Comparison of ENCODE assay signal across 18 cellular contexts in genomic region chr22:49433717-49434611, GRCh38.
A peak's percentile ranks its signal among the peaks of the same experiment; 100 is the strongest.
DNase-seq lines count a peak whose midpoint lies in the region; FAIRE-seq and TF ChIP-seq lines count a peak whose summit lies in the region.
"Had no signal": no experiment of that assay in that cellular context is flagged by ENCODE, and none has a peak within 500 bp of the region (broad histone marks: within the 10 kb centered on the region; RNA-seq: fewer than 3 reads in every experiment).

No MANE protein-coding gene starts in this region.

- H3K4me1 ChIP-seq in hepatocyte (ENCODE audit: insufficient read depth): no peaks in the 10 kb centered on the region

- H3K27ac ChIP-seq in hepatocyte: no peak overlapping the region
- H3K27ac ChIP-seq: neutrophil, thoracic aorta had no signal

- H4K20me1 ChIP-seq in hepatocyte (ENCODE audit: insufficient read depth, poor library complexity, severe bottlenecking): no peaks in the 10 kb centered on the region

- no peaks in the 10 kb centered on the region for H3K79me2 ChIP-seq in hepatocyte

- no peak overlapping the region for H3K4me3 ChIP-seq in MG63
- H3K4me3 ChIP-seq in hepatocyte: no peak overlapping the region
- H3K4me3 ChIP-seq: K562, thoracic aorta had no signal

- no peaks in the 10 kb centered on the region for H3K9me2 ChIP-seq in hepatocyte (replicated peaks; ENCODE audit: insufficient read depth)

- peak; percentile 60 for DNase-seq in activated effector memory CD4-positive, alpha-beta T cell treated with anti-CD3 and anti-CD28 coated beads, Interleukin-2, amount 50 U/mL, for 16 hours
- DNase-seq in activated effector memory CD4-positive, alpha-beta T cell treated with Interleukin-2 at 50 U/mL for 16 hours: no peak
- DNase-seq in MG63 (peak; percentile 33), hepatocyte (ENCODE audit: low spot score) (no peak), urothelium cell line (ENCODE audit: low spot score) (peak; percentile 65), NCI-H345 (lab: John Stamatoyannopoulos, UW) (no peak), GM12892 (ENCODE audit: insufficient read length) (no peak), T-helper 9 cell (no peak)
- DNase-seq: activated CD4-positive, alpha-beta memory T cell treated with anti-CD3 and anti-CD28 coated beads for 36 hours; cerebellar nuclear complex; NCI-H1436 treated with DMSO at 0.1 percent for 48 hours; SHP77; stimulated activated CD4-positive, alpha-beta T cell treated with anti-CD3 and anti-CD28 coated beads, Interleukin-2, amount 100 ng/mL, for 48 hours had no signal

- H2AFZ ChIP-seq in hepatocyte: no peak overlapping the region

- H3K27me3 ChIP-seq in MG63 (peaks cover 43% of the 10 kb centered on the region), hepatocyte (peaks cover 6% of the 10 kb centered on the region)

- FAIRE-seq in urothelium cell line (lab: Jason Lieb, UNC): peak; percentile 67
- FAIRE-seq in GM12892 (lab: Jason Lieb, UNC): no peak
- FAIRE-seq: frontal cortex, K562, TTC549 had no signal

- H3K9me3 ChIP-seq in MG63 (no peaks in the 10 kb centered on the region), hepatocyte (ENCODE audit: low read depth) (no peaks in the 10 kb centered on the region)
- H3K9me3 ChIP-seq: neutrophil had no signal

- TF ChIP-seq CTCF in hepatocyte (IDR thresholded peaks at IDR 0.05; ENCODE audit: poor library complexity): peak; percentile 23

- no peak overlapping the region for H3K4me2 ChIP-seq in hepatocyte

- TF ChIP-seq POLR2A in GM12892 (IDR thresholded peaks at IDR 0.05; ENCODE audit: low read depth, low read length): no peak

- 79% methylated on average over 37 of the region's 37 CpGs for whole genome bisulfite sequencing in hepatocyte (ENCODE audit: low lambda C conversion rate, missing lambda C conversion rate)

- H3K36me3 ChIP-seq in MG63: no peaks in the 10 kb centered on the region
- H3K36me3 ChIP-seq in hepatocyte (replicated peaks; ENCODE audit: insufficient read depth, low read depth): no peaks in the 10 kb centered on the region
- H3K36me3 ChIP-seq: neutrophil, thoracic aorta had no signal

Comparison
In these comparisons a context has a peak if more than half of its experiments do, and no peak if none do; other contexts are left out.
1. DNase-seq: peak in activated effector memory CD4-positive, alpha-beta T cell treated with anti-CD3 and anti-CD28 coated beads, Interleukin-2, amount 50 U/mL, for 16 hours (single experiment), MG63 (single experiment) and urothelium cell line (single experiment); none in activated effector memory CD4-positive, alpha-beta T cell treated with Interleukin-2 at 50 U/mL for 16 hours (single experiment), hepatocyte (single experiment), NCI-H345 (single experiment), GM12892 (single experiment) and T-helper 9 cell (single experiment).